Comparison of ENCODE assay signal across 12 cellular contexts in genomic region chr5:163079618-163080017, GRCh38.
A peak's percentile ranks its signal among the peaks of the same experiment; 100 is the strongest.
DNase-seq lines count a peak whose midpoint lies in the region; ATAC-seq and TF ChIP-seq lines count a peak whose summit lies in the region.
"Had no signal": no experiment of that assay in that cellular context is flagged by ENCODE, and none has a peak within 500 bp of the region (broad histone marks: within the 10 kb centered on the region; RNA-seq: fewer than 3 reads in every experiment).

No MANE protein-coding gene starts in this region.

- no CpG with 5 or more reads among the region's 3 CpGs for WGBS in H9 (ENCODE audit: extremely low coverage, insufficient read length, low lambda C conversion rate)
- WGBS in heart right ventricle, 2 donors, result 58 to 64% methylated on average over 3 of the region's 3 CpGs

- no peak overlapping the region for H2AFZ ChIP-seq in H9 (ENCODE audit: low read length)
- H2AFZ ChIP-seq in Loucy (ENCODE audit: low read length), result no peak overlapping the region

- no peak overlapping the region for H3K4me3 ChIP-seq in Loucy (ENCODE audit: low read length, poor library complexity, severe bottlenecking)
- no peak overlapping the region for H3K4me3 ChIP-seq in heart right ventricle
- H3K4me3 ChIP-seq: dorsolateral prefrontal cortex had no signal

- POLR2A ChIA-PET in naive thymus-derived CD8-positive, alpha-beta T cell (lab: Charles Lee), result no interaction called here

- no peak overlapping the region for H4K91ac ChIP-seq in H9 (ENCODE audit: insufficient read length, low read depth, low read length)

- no peak overlapping the region for H3K18ac ChIP-seq in H9 (ENCODE audit: insufficient read length, low read depth, low read length)

- no peak overlapping the region for H4K8ac ChIP-seq in H9 (replicated peaks; ENCODE audit: insufficient read length, low read depth, low read length)

- intact Hi-C loops in heart right ventricle (cut with DNase I), result no loop called here

- no peak overlapping the region for H2BK15ac ChIP-seq in H9 (ENCODE audit: low read depth, low read length)

- DNase-seq in H9 (no peak), endothelial cell (ENCODE audit: low spot score) (peak; percentile 7), DMS79 (lab: John Stamatoyannopoulos, UW) (no peak), heart right ventricle (no peak)
- no peak for DNase-seq in naive thymus-derived CD8-positive, alpha-beta T cell
- DNase-seq: activated T-cell treated with anti-CD3 and anti-CD28 coated beads for 4 hours, dorsolateral prefrontal cortex, NCI-H1048 had no signal

- no peak overlapping the region for H2BK5ac ChIP-seq in H9 (ENCODE audit: insufficient read length, low read length)

- H3F3A ChIP-seq in Loucy (ENCODE audit: low read depth), result no peaks in the 10 kb centered on the region

- TF ChIP-seq CTCF in H9 (conservative IDR thresholded peaks at IDR 0.05) (peak; percentile 69), Loucy (conservative IDR thresholded peaks at IDR 0.05; ENCODE audit: low read length) (peak; percentile 49), endothelial cell (IDR thresholded peaks at IDR 0.05; ENCODE audit: unreplicated experiment) (peak; percentile 38), heart right ventricle (IDR thresholded peaks at IDR 0.05) (no peak)

- peaks cover 14 to 17% of the 10 kb centered on the region in 2 experiments for H3K9me3 Mint-ChIP-seq in H9
- no peaks in the 10 kb centered on the region for H3K9me3 Mint-ChIP-seq in endothelial cell (ENCODE audit: unreplicated experiment)
- peaks cover 12 to 79% (median 30%) of the 10 kb centered on the region in 9 donors for H3K9me3 Mint-ChIP-seq in naive thymus-derived CD8-positive, alpha-beta T cell

- no peaks in the 10 kb centered on the region for H3K79me2 ChIP-seq in H9 (ENCODE audit: insufficient read depth, low read length)
- no peaks in the 10 kb centered on the region for H3K79me2 ChIP-seq in Loucy (ENCODE audit: insufficient read depth, low read length)

- H3K4me3 Mint-ChIP-seq in H9 (no peak overlapping the region), endothelial cell (ENCODE audit: unreplicated experiment) (no peak overlapping the region)
- H3K4me3 Mint-ChIP-seq in naive thymus-derived CD8-positive, alpha-beta T cell, result no peak overlapping the region
- H3K4me3 Mint-ChIP-seq: natural killer cell treated with Interleukin-12 subunit alpha and Interleukin-12 subunit beta and Interleukin-15 and Interleukin-18, amount 100 ng/mL, for 72 hours had no signal

- H3K14ac ChIP-seq in H9 (ENCODE audit: insufficient read depth, low read length), result no peak overlapping the region

- H3K27ac Mint-ChIP-seq in H9 (no peak overlapping the region), endothelial cell (ENCODE audit: unreplicated experiment) (no peak overlapping the region)
- no peak overlapping the region for H3K27ac Mint-ChIP-seq in naive thymus-derived CD8-positive, alpha-beta T cell
- H3K27ac Mint-ChIP-seq: natural killer cell treated with Interleukin-12 subunit alpha and Interleukin-12 subunit beta and Interleukin-15 and Interleukin-18, amount 100 ng/mL, for 72 hours had no signal

- H3K27ac ChIP-seq in H9 (ENCODE audit: insufficient read length, low read depth, low read length), result no peak overlapping the region
- H3K27ac ChIP-seq in heart right ventricle, result no peak overlapping the region
- H3K27ac ChIP-seq: dorsolateral prefrontal cortex had no signal

- ATAC-seq in GM18502 (IDR thresholded peaks at IDR 0.05; ENCODE audit: poor library complexity, unreplicated experiment) (peak; percentile 98), heart right ventricle (no peak), GM21515 (IDR thresholded peaks at IDR 0.05; ENCODE audit: unreplicated experiment) (no peak)
- ATAC-seq in naive thymus-derived CD8-positive, alpha-beta T cell, result no peak
- ATAC-seq: natural killer cell treated with Interleukin-12 subunit alpha and Interleukin-12 subunit beta and Interleukin-15 and Interleukin-18, amount 100 ng/mL, for 72 hours had no signal

- H3K27me3 ChIP-seq in H9 (ENCODE audit: insufficient read depth, low read length) (no peaks in the 10 kb centered on the region), Loucy (ENCODE audit: insufficient read depth, low read length, poor library complexity, severe bottlenecking) (no peaks in the 10 kb centered on the region), heart right ventricle (no peaks in the 10 kb centered on the region)
- H3K27me3 ChIP-seq: dorsolateral prefrontal cortex had no signal

- no peak overlapping the region for H3K4ac ChIP-seq in H9 (ENCODE audit: low read depth, low read length)

- no peak overlapping the region for H2BK12ac ChIP-seq in H9 (ENCODE audit: insufficient read length, low read depth, low read length)

- H3K9ac ChIP-seq in H9 (ENCODE audit: extremely low read depth, insufficient read length, low read length) (no peak overlapping the region), Loucy (ENCODE audit: low read depth, low read length, poor library complexity, severe bottlenecking) (no peak overlapping the region)

- no peaks in the 10 kb centered on the region for H3K9me3 ChIP-seq in H9 (ENCODE audit: control insufficient read depth, low read depth, low read length)
- no peaks in the 10 kb centered on the region for H3K9me3 ChIP-seq in Loucy (ENCODE audit: insufficient read depth, low read depth, low read length)
- H3K9me3 ChIP-seq in heart right ventricle, result peaks cover 0 to 66% (median 0%) of the 10 kb centered on the region in 11 donors

- no peaks in the 10 kb centered on the region for H3K9me2 ChIP-seq in Loucy (replicated peaks; ENCODE audit: low read depth, low read length)

- no peak overlapping the region for H3K56ac ChIP-seq in H9 (ENCODE audit: insufficient read length, low read depth, low read length)

- H3K79me1 ChIP-seq in H9 (ENCODE audit: insufficient read depth, low read depth, low read length, poor library complexity, severe bottlenecking), result no peaks in the 10 kb centered on the region

- H2BK120ac ChIP-seq in H9 (ENCODE audit: low read depth, low read length, poor library complexity, severe bottlenecking), result no peak overlapping the region

- H2AK5ac ChIP-seq in H9 (ENCODE audit: insufficient read length, low read length), result no peak overlapping the region

- H3K36me3 Mint-ChIP-seq in H9 (ENCODE audit: insufficient read depth in 1 of 3, low read depth in 3 of 3) (peaks cover 2 to 16% (median 7%) of the 10 kb centered on the region in 3 experiments; a peak in 6 of 7 replicates), endothelial cell (ENCODE audit: low read depth, unreplicated experiment) (no peaks in the 10 kb centered on the region)
- peaks cover 0 to 10% (median 0%) of the 10 kb centered on the region in 3 donors for H3K36me3 Mint-ChIP-seq in naive thymus-derived CD8-positive, alpha-beta T cell
- H3K36me3 Mint-ChIP-seq: natural killer cell treated with Interleukin-12 subunit alpha and Interleukin-12 subunit beta and Interleukin-15 and Interleukin-18, amount 100 ng/mL, for 72 hours had no signal

- no peaks in the 10 kb centered on the region for H3K27me3 Mint-ChIP-seq in H9 (ENCODE audit: low read depth)
- H3K27me3 Mint-ChIP-seq in endothelial cell (ENCODE audit: unreplicated experiment), result no peaks in the 10 kb centered on the region
- H3K27me3 Mint-ChIP-seq in naive thymus-derived CD8-positive, alpha-beta T cell, result no peaks in the 10 kb centered on the region
- H3K27me3 Mint-ChIP-seq: natural killer cell treated with Interleukin-12 subunit alpha and Interleukin-12 subunit beta and Interleukin-15 and Interleukin-18, amount 100 ng/mL, for 72 hours had no signal

- no peaks in the 10 kb centered on the region for H3K23me2 ChIP-seq in H9 (ENCODE audit: insufficient read length, low read depth, low read length, poor library complexity, severe bottlenecking)

- no peaks in the 10 kb centered on the region for H4K20me1 ChIP-seq in H9 (ENCODE audit: control insufficient read depth, insufficient read depth, insufficient read length)
- no peaks in the 10 kb centered on the region for H4K20me1 ChIP-seq in Loucy (ENCODE audit: insufficient read depth, low read length, poor library complexity, severe bottlenecking)

- H3K23ac ChIP-seq in H9 (ENCODE audit: insufficient read length, low read depth, low read length), result no peak overlapping the region

- H3K4me2 ChIP-seq in H9 (ENCODE audit: insufficient read depth, insufficient read length, low read length) (no peak overlapping the region), Loucy (ENCODE audit: low read depth, low read length, poor library complexity, severe bottlenecking) (no peak overlapping the region)

- no peak overlapping the region for H4K5ac ChIP-seq in H9 (ENCODE audit: insufficient read length, low read depth, low read length)

- H3T11ph ChIP-seq in H9 (ENCODE audit: low read length), result no peak overlapping the region

- no peaks in the 10 kb centered on the region for H3K4me1 Mint-ChIP-seq in H9
- H3K4me1 Mint-ChIP-seq in endothelial cell (ENCODE audit: unreplicated experiment), result no peaks in the 10 kb centered on the region
- H3K4me1 Mint-ChIP-seq in naive thymus-derived CD8-positive, alpha-beta T cell, result no peaks in the 10 kb centered on the region

- no peaks in the 10 kb centered on the region for H3K36me3 ChIP-seq in Loucy (ENCODE audit: insufficient read depth, low read length)
- no peaks in the 10 kb centered on the region for H3K36me3 ChIP-seq in heart right ventricle

- no peaks in the 10 kb centered on the region for H3K4me1 ChIP-seq in H9 (ENCODE audit: insufficient read depth, low read length)
- H3K4me1 ChIP-seq in Loucy (ENCODE audit: insufficient read depth, low read length, poor library complexity, severe bottlenecking), result no peaks in the 10 kb centered on the region
- no peaks in the 10 kb centered on the region for H3K4me1 ChIP-seq in heart right ventricle

- H2BK20ac ChIP-seq in H9 (ENCODE audit: low read depth, low read length, poor library complexity, severe bottlenecking), result no peak overlapping the region

Comparison
In these comparisons a context has a peak if more than half of its experiments do, and no peak if none do; other contexts are left out.
1. CTCF ChIP-seq: peak in H9 (single experiment), Loucy (single experiment) and endothelial cell (single experiment); none in heart right ventricle (0 of 9).